ENCODE assay signal across 20 cellular contexts in genomic region chr9:137965177-137965795, GRCh38.
DNase-seq lines count a peak whose midpoint lies in the region; ATAC-seq and TF ChIP-seq lines count a peak whose summit lies in the region.
"Had no signal": no experiment of that assay in that cellular context is flagged by ENCODE, and none has a peak within 500 bp of the region (broad histone marks: within the 10 kb centered on the region; RNA-seq: fewer than 3 reads in every experiment).

No MANE protein-coding gene starts in this region.

- CTCF ChIA-PET in activated CD8-positive, alpha-beta T cell treated with anti-CD3 and anti-CD28 coated beads for 36 hours (lab: Charles Lee): interaction anchor here (0.8 kb wide), 1 partner anchor 46 kb away, joined by 4 read pairs; no protein-coding TSS in a partner anchor

- no peak overlapping the region for H3K27ac ChIP-seq in coronary artery
- H3K27ac ChIP-seq in upper lobe of right lung: no peak overlapping the region
- H3K27ac ChIP-seq: BLaER1, C4-2B had no signal

- TF ChIP-seq CTCF in coronary artery (IDR thresholded peaks at IDR 0.05) (no peak), upper lobe of right lung (IDR thresholded peaks at IDR 0.05) (no peak)
- no peak for TF ChIP-seq CTCF in activated CD8-positive, alpha-beta T cell treated with anti-CD3 and anti-CD28 coated beads for 36 hours (IDR thresholded peaks at IDR 0.05)

- H3K4me3 ChIP-seq in coronary artery (no peak overlapping the region), upper lobe of right lung (no peak overlapping the region)
- H3K4me3 ChIP-seq: BLaER1, GM23338 had no signal

- peaks cover 8% of the 10 kb centered on the region for H3K27me3 Mint-ChIP-seq in activated CD8-positive, alpha-beta T cell treated with anti-CD3 and anti-CD28 coated beads for 36 hours

- POLR2A ChIA-PET in activated CD8-positive, alpha-beta T cell treated with anti-CD3 and anti-CD28 coated beads for 36 hours (lab: Charles Lee): no interaction called here

- no peaks in the 10 kb centered on the region for H3K4me1 Mint-ChIP-seq in activated CD8-positive, alpha-beta T cell treated with anti-CD3 and anti-CD28 coated beads for 36 hours (ENCODE audit: low read depth)
- H3K4me1 Mint-ChIP-seq: B cell, GM23338 had no signal

- H3K9me3 Mint-ChIP-seq in activated CD8-positive, alpha-beta T cell treated with anti-CD3 and anti-CD28 coated beads for 36 hours: peaks cover 3% of the 10 kb centered on the region
- H3K9me3 Mint-ChIP-seq: GM23338 had no signal

- ATAC-seq in left ventricle myocardium superior: no peak
- ATAC-seq in Right ventricle myocardium superior (ENCODE audit: poor library complexity): no peak
- no peak for ATAC-seq in upper lobe of right lung
- no peak for ATAC-seq in HG03196 (IDR thresholded peaks at IDR 0.05; ENCODE audit: unreplicated experiment)
- ATAC-seq in activated CD8-positive, alpha-beta T cell treated with anti-CD3 and anti-CD28 coated beads for 36 hours: no peak
- ATAC-seq in GM18909 (IDR thresholded peaks at IDR 0.05; ENCODE audit: poor library complexity, unreplicated experiment): no peak
- ATAC-seq: CD8-positive, alpha-beta T cell; GM23338; HCT116 had no signal

- no peaks in the 10 kb centered on the region for H3K27me3 ChIP-seq in upper lobe of right lung
- H3K27me3 ChIP-seq: BLaER1 had no signal

- no peak overlapping the region for H3K27ac Mint-ChIP-seq in activated CD8-positive, alpha-beta T cell treated with anti-CD3 and anti-CD28 coated beads for 36 hours
- H3K27ac Mint-ChIP-seq: B cell; CD4-positive, CD25-positive, alpha-beta regulatory T cell; CD8-positive, alpha-beta T cell; GM23338; H9; HFFc6 had no signal

- no peaks in the 10 kb centered on the region for H3K36me3 ChIP-seq in upper lobe of right lung
- H3K36me3 ChIP-seq: BLaER1 had no signal

- H3K4me1 ChIP-seq in upper lobe of right lung: no peaks in the 10 kb centered on the region
- H3K4me1 ChIP-seq: BLaER1, Caco-2 had no signal

- H3K4me3 Mint-ChIP-seq in activated CD8-positive, alpha-beta T cell treated with anti-CD3 and anti-CD28 coated beads for 36 hours: no peak overlapping the region
- H3K4me3 Mint-ChIP-seq: B cell; CD4-positive, CD25-positive, alpha-beta regulatory T cell; CD8-positive, alpha-beta T cell; GM23338; H9; HFFc6 had no signal

- H3K9me3 ChIP-seq in upper lobe of right lung: no peaks in the 10 kb centered on the region
- H3K9me3 ChIP-seq: Caco-2 had no signal

- intact Hi-C loops in left ventricle myocardium superior (cut with micrococcal nuclease): no loop called here
- intact Hi-C loops in Right ventricle myocardium superior (cut with DNase I): no loop called here
- intact Hi-C loops in posterior vena cava (cut with DNase I): no loop called here
- intact Hi-C loops in upper lobe of right lung (cut with DNase I): no loop called here
- intact Hi-C loops in activated CD8-positive, alpha-beta T cell treated with anti-CD3 and anti-CD28 coated beads for 36 hours (cut with micrococcal nuclease): no loop called here

- DNase-seq in left ventricle myocardium superior (peak; percentile 10), Right ventricle myocardium superior (no peak), coronary artery (ENCODE audit: low spot score) (peak; percentile 61), posterior vena cava (ENCODE audit: low spot score) (peak; percentile 64), upper lobe of right lung (peak; percentile 48)
- DNase-seq in activated CD8-positive, alpha-beta T cell treated with anti-CD3 and anti-CD28 coated beads for 36 hours: no peak
- DNase-seq: Caco-2; CD4-positive, CD25-positive, alpha-beta regulatory T cell; CD8-positive, alpha-beta T cell; DMS153; DND-41; H9; HFFc6 had no signal

- no peaks in the 10 kb centered on the region for H3K36me3 Mint-ChIP-seq in activated CD8-positive, alpha-beta T cell treated with anti-CD3 and anti-CD28 coated beads for 36 hours (ENCODE audit: low read depth)
- H3K36me3 Mint-ChIP-seq: CD4-positive, CD25-positive, alpha-beta regulatory T cell; CD8-positive, alpha-beta T cell had no signal

Comparison
In these comparisons a context has a peak if more than half of its experiments do, and no peak if none do; other contexts are left out.
1. DNase-seq: peak in left ventricle myocardium superior (single experiment), coronary artery (single experiment), posterior vena cava (single experiment) and upper lobe of right lung (single experiment); none in Right ventricle myocardium superior (single experiment) and activated CD8-positive, alpha-beta T cell treated with anti-CD3 and anti-CD28 coated beads for 36 hours (single experiment).